In genomic region chr18:63099848-63100625, GRCh38 we compare ENCODE assay signal across 8 cellular contexts.
DNase-seq lines count a peak whose midpoint lies in the region; ATAC-seq, FAIRE-seq and TF ChIP-seq lines count a peak whose summit lies in the region.

No MANE protein-coding gene starts in this region.

- H3K36me3 ChIP-seq in smooth muscle cell (ENCODE audit: low read depth), result no peaks in the 10 kb centered on the region

- H2AFZ ChIP-seq in smooth muscle cell (ENCODE audit: low read depth), result no peak overlapping the region

- no peak overlapping the region for H3K27ac ChIP-seq in smooth muscle cell (ENCODE audit: low read depth)

- no peaks in the 10 kb centered on the region for H3K27me3 ChIP-seq in smooth muscle cell (ENCODE audit: low read depth)

- no peaks in the 10 kb centered on the region for H3K9me3 ChIP-seq in smooth muscle cell (replicated peaks; ENCODE audit: low read depth)

- no peaks in the 10 kb centered on the region for H4K20me1 ChIP-seq in smooth muscle cell (ENCODE audit: low read depth)

- no peaks in the 10 kb centered on the region for H3K79me2 ChIP-seq in smooth muscle cell (ENCODE audit: low read depth)

- FAIRE-seq in D721Med (lab: Jason Lieb, UNC), result peak; percentile 32

- no peaks in the 10 kb centered on the region for H3K4me1 ChIP-seq in smooth muscle cell (ENCODE audit: low read depth)

- H3K9ac ChIP-seq in smooth muscle cell (ENCODE audit: low read depth), result no peak overlapping the region

- in situ Hi-C loops in KBM-7 (cut with MboI; ENCODE audit: low pct_unique_long_range_greater_than_20kb, low sequenced_read_pairs), result no loop called here

- 77% methylated on average over 10 of the region's 10 CpGs for WGBS in smooth muscle cell (ENCODE audit: low lambda C conversion rate)

- intact Hi-C loops in left ventricle myocardium superior (cut with micrococcal nuclease), result no loop called here

- peak; percentile 73 for ATAC-seq in GM21423 (IDR thresholded peaks at IDR 0.05; ENCODE audit: unreplicated experiment)
- peak; percentile 99 for ATAC-seq in left ventricle myocardium superior
- no peak for ATAC-seq in GM19328 (IDR thresholded peaks at IDR 0.05; ENCODE audit: unreplicated experiment)

- no peak overlapping the region for H3K4me2 ChIP-seq in smooth muscle cell

- H3F3A ChIP-seq in smooth muscle cell (ENCODE audit: low read depth), result no peaks in the 10 kb centered on the region

- no peak for DNase-seq in D721Med (ENCODE audit: insufficient read length, low spot score)
- peak; percentile 94 for DNase-seq in KBM-7
- DNase-seq in left ventricle myocardium superior, result peak; percentile 80
- DNase-seq in NCI-H187 (lab: John Stamatoyannopoulos, UW), result no peak
- DNase-seq in smooth muscle cell (lab: John Stamatoyannopoulos, UW; ENCODE audit: unreplicated experiment), result no peak
- no peak for DNase-seq in stimulated activated CD4-positive, alpha-beta T cell treated with anti-CD3 and anti-CD28 coated beads, Interleukin-4, amount 100 ng/mL, for 24 hours

- no peak overlapping the region for H3K4me3 ChIP-seq in smooth muscle cell

- TF ChIP-seq CTCF in D721Med (IDR thresholded peaks at IDR 0.05; ENCODE audit: insufficient read depth, missing control alignments), result no peak
- TF ChIP-seq CTCF in smooth muscle cell (IDR thresholded peaks at IDR 0.05; ENCODE audit: borderline replicate concordance, insufficient read depth, poor library complexity, severe bottlenecking), result no peak

Comparison
In these comparisons a context has a peak if more than half of its experiments do, and no peak if none do; other contexts are left out.
1. DNase-seq: peak in KBM-7 (single experiment) and left ventricle myocardium superior (single experiment); none in D721Med (single experiment), NCI-H187 (0 of 2), smooth muscle cell (single experiment) and stimulated activated CD4-positive, alpha-beta T cell treated with anti-CD3 and anti-CD28 coated beads, Interleukin-4, amount 100 ng/mL, for 24 hours (single experiment).